In genomic region chr3:87318609-87319008, GRCh38 we compare ENCODE assay signal across 26 cellular contexts. TPM values are rescaled to one million over a fixed set of nuclear protein-coding genes. Genes with fewer than 3 reads are reported as not detected.
DNase-seq lines count a peak whose midpoint lies in the region; ATAC-seq and TF ChIP-seq lines count a peak whose summit lies in the region.
"Had no signal": no experiment of that assay in that cellular context is flagged by ENCODE, and none has a peak within 500 bp of the region (broad histone marks: within the 10 kb centered on the region; RNA-seq: fewer than 3 reads in every experiment).

No MANE protein-coding gene starts in this region.

- WGBS in prostate gland = 11% methylated on average over 2 of the region's 2 CpGs

- no peak for ATAC-seq in HG02840 (IDR thresholded peaks at IDR 0.05; ENCODE audit: low FRiP score, unreplicated experiment)
- no peak for ATAC-seq in HG03469 (IDR thresholded peaks at IDR 0.05; ENCODE audit: unreplicated experiment)
- ATAC-seq: activated naive CD4-positive, alpha-beta T cell treated with anti-CD3 and anti-CD28 coated beads, Interleukin-2, amount 50 U/mL, for 72 hours; activated T-cell treated with anti-CD3 and anti-CD28 coated beads, Interleukin-2, amount 50 U/mL, for 72 hours; GM12878; stimulated activated memory B cell treated with anti-CD40 and anti-IgM and Interleukin-4, amounts not matched to agents 10 μg/mL and 1 μg/mL and 100 μg/mL, for 72 hours had no signal

- no peak overlapping the region for H3K4me3 ChIP-seq in astrocyte of the cerebellum (ENCODE audit: low read depth, low read length)
- H3K4me3 ChIP-seq in prostate gland = no peak overlapping the region
- H3K4me3 ChIP-seq: coronary artery, GM12878, lung, sigmoid colon, thoracic aorta had no signal

- no peak for TF ChIP-seq CTCF in astrocyte of the cerebellum (IDR thresholded peaks at IDR 0.05; ENCODE audit: low read depth, low read length, missing control alignments)
- no peak for TF ChIP-seq CTCF in prostate gland (IDR thresholded peaks at IDR 0.05)

- no peak overlapping the region for H3K27ac ChIP-seq in prostate gland
- H3K27ac ChIP-seq: brain microvascular endothelial cell, coronary artery, sigmoid colon, thoracic aorta had no signal

- no peaks in the 10 kb centered on the region for H3K4me1 ChIP-seq in prostate gland (replicated peaks)
- H3K4me1 ChIP-seq: sigmoid colon had no signal

- DNase-seq in A172 (ENCODE audit: low spot score) (peak; percentile 52), HT-29 (ENCODE audit: low spot score) (peak; percentile 7), astrocyte of the cerebellum (ENCODE audit: low read depth) (peak; percentile 33), left kidney (ENCODE audit: low read depth, low spot score) (peak; percentile 16), NCI-H128 (lab: John Stamatoyannopoulos, UW; ENCODE audit: unreplicated experiment) (no peak), prostate gland (ENCODE audit: low spot score) (no peak)
- DNase-seq: activated CD4-positive, alpha-beta T cell treated with anti-CD3 and anti-CD28 coated beads for 1 hour; activated T-cell treated with anti-CD3 and anti-CD28 coated beads, Interleukin-2, amount 50 U/mL, for 72 hours; brain microvascular endothelial cell; GOT3; hippocampal formation; KBM-7; MV-4-11; occipital lobe; Right ventricle myocardium superior; sigmoid colon had no signal

- intact Hi-C loops in prostate gland (cut with DNase I) = no loop called here

- no peak for TF ChIP-seq POLR2A in prostate gland (IDR thresholded peaks at IDR 0.05)

- H3K36me3 ChIP-seq in prostate gland = no peaks in the 10 kb centered on the region
- H3K36me3 ChIP-seq: brain microvascular endothelial cell, sigmoid colon, thoracic aorta had no signal

- no peaks in the 10 kb centered on the region for H3K27me3 ChIP-seq in prostate gland (replicated peaks; ENCODE audit: insufficient read depth)
- H3K27me3 ChIP-seq: brain microvascular endothelial cell, sigmoid colon had no signal

- in situ Hi-C loops in astrocyte of the cerebellum (cut with HindIII; ENCODE audit: low sequenced_read_pairs) = no loop called here

- no peaks in the 10 kb centered on the region for H3K9me3 ChIP-seq in prostate gland
- H3K9me3 ChIP-seq: sigmoid colon, thoracic aorta had no signal

RNA-seq across cellular contexts. Expression of gene POU1F1, which starts 42.2 kb away (rescaled TPM):
- total RNA-seq in A172 (2014; rRNA removed; shearing (Covaris generic)) = not detected in 2 replicates
- total RNA-seq in HT-29 (2014; rRNA removed; shearing (Covaris generic)) = not detected in 2 replicates
- under 1 TPM in 1 of 2 donors, not detected in 1; 0.51 TPM for total RNA-seq in prostate gland
- total RNA-seq: activated CD8-positive, alpha-beta memory T cell treated with anti-CD3 and anti-CD28 coated beads for 36 hours; activated naive CD4-positive, alpha-beta T cell treated with anti-CD3 and anti-CD28 coated beads, Interleukin-2, amount 50 U/mL, for 72 hours; activated T-cell treated with anti-CD3 and anti-CD28 coated beads, Interleukin-2, amount 50 U/mL, for 72 hours; GM12878; lung; NCI-H460; occipital lobe; Right ventricle myocardium superior; sigmoid colon; thoracic aorta had no signal

Comparison
In these comparisons a context has a peak if more than half of its experiments do, and no peak if none do; other contexts are left out.
1. DNase-seq: peak in A172 (single experiment), HT-29 (single experiment), astrocyte of the cerebellum (single experiment) and left kidney (single experiment); none in NCI-H128 (single experiment) and prostate gland (single experiment).